Comparison of ENCODE assay signal across 18 cellular contexts in the genomic region with DNA sequence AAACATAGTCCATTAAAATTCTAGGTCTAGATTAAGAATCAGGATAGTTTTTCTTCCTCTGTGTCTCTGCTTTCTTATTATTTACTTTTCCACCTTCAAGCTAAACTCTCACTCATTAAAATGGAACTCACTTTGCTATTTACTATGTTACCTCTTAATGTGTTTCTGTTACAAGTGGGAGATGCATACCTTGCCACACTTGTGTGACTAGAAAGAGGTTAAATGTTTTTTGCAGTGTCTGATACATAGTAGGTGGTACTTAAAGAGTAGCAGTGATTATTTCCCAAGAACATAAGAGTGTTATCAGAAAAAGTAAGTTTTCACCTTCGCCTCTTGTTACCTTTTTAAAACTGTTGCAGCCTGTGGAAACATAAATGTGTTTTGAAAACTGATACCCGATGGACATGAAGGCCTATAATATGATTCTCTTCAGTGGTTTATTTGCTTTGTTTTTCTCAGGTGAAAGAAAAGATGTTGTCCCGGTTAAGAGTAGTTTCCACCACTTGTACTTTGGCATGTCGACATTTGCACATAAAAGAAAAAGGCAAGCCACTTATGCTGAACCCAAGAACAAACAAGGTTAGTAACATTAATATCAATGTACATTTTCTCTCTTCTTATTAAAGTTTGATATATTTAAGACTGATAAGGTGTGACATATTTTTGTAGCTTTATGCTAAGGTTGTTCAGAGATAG.
"Had no signal": no experiment of that assay in that cellular context is flagged by ENCODE, and none has a peak within 500 bp of the region (broad histone marks: within the 10 kb centered on the region; RNA-seq: fewer than 3 reads in every experiment).

No MANE protein-coding gene starts in this region.

- H3K27ac Mint-ChIP-seq: activated naive CD8-positive, alpha-beta T cell treated with anti-CD3 and anti-CD28 coated beads, Interleukin-2, amount 50 U/mL, for 24 hours; activated T-cell treated with anti-CD3 and anti-CD28 coated beads, Interleukin-2, amount 50 U/mL, for 24 hours; stimulated activated naive B cell treated with anti-CD40 and anti-IgM and Interleukin-4, amounts not matched to agents 10 μg/mL and 1 μg/mL and 100 μg/mL, for 72 hours; T-helper 17 cell had no signal

- ATAC-seq: activated naive CD8-positive, alpha-beta T cell treated with anti-CD3 and anti-CD28 coated beads, Interleukin-2, amount 50 U/mL, for 24 hours; left colon; naive thymus-derived CD4-positive, alpha-beta T cell; sciatic nerve; stimulated activated naive B cell treated with anti-CD40 and anti-IgM and Interleukin-4, amounts not matched to agents 10 μg/mL and 1 μg/mL and 100 μg/mL, for 72 hours; T-helper 17 cell had no signal

- DNase-seq: activated CD4-positive, alpha-beta T cell treated with anti-CD3 and anti-CD28 coated beads, Interleukin-2, amount 50 U/mL, for 1 hour; activated CD4-positive, CD25-positive, alpha-beta regulatory T cell; activated gamma-delta T cell treated with Interleukin-2 at 50 U/mL for 16 hours; activated naive CD8-positive, alpha-beta T cell treated with anti-CD3 and anti-CD28 coated beads, Interleukin-2, amount 50 U/mL, for 24 hours; activated T-cell treated with anti-CD3 and anti-CD28 coated beads, Interleukin-2, amount 50 U/mL, for 24 hours; dorsolateral prefrontal cortex; foreskin melanocyte; head of caudate nucleus; left colon; naive thymus-derived CD4-positive, alpha-beta T cell; occipital lobe; spleen; stimulated activated CD4-positive, alpha-beta T cell treated with anti-CD3 and anti-CD28 coated beads, Interleukin-2, amount 100 ng/mL, for 24 hours; stimulated activated naive B cell treated with anti-CD40 and anti-IgM and Interleukin-4, amounts not matched to agents 10 μg/mL and 1 μg/mL and 100 μg/mL, for 72 hours; T-helper 17 cell; upper lobe of left lung had no signal

- H3K27me3 Mint-ChIP-seq: activated naive CD8-positive, alpha-beta T cell treated with anti-CD3 and anti-CD28 coated beads, Interleukin-2, amount 50 U/mL, for 24 hours; activated T-cell treated with anti-CD3 and anti-CD28 coated beads, Interleukin-2, amount 50 U/mL, for 24 hours; naive thymus-derived CD4-positive, alpha-beta T cell; stimulated activated naive B cell treated with anti-CD40 and anti-IgM and Interleukin-4, amounts not matched to agents 10 μg/mL and 1 μg/mL and 100 μg/mL, for 72 hours; T-helper 17 cell had no signal

- H3K4me1 ChIP-seq: ascending aorta, upper lobe of left lung had no signal

- H3K4me3 ChIP-seq: ascending aorta, dorsolateral prefrontal cortex, spleen, upper lobe of left lung had no signal

- H3K27me3 ChIP-seq: ascending aorta, dorsolateral prefrontal cortex, spleen, upper lobe of left lung had no signal

- H3K9me3 ChIP-seq: ascending aorta, upper lobe of left lung had no signal

- H3K4me3 Mint-ChIP-seq: activated naive CD8-positive, alpha-beta T cell treated with anti-CD3 and anti-CD28 coated beads, Interleukin-2, amount 50 U/mL, for 24 hours; activated T-cell treated with anti-CD3 and anti-CD28 coated beads, Interleukin-2, amount 50 U/mL, for 24 hours; naive thymus-derived CD4-positive, alpha-beta T cell; stimulated activated naive B cell treated with anti-CD40 and anti-IgM and Interleukin-4, amounts not matched to agents 10 μg/mL and 1 μg/mL and 100 μg/mL, for 72 hours; T-helper 17 cell had no signal

- H3K27ac ChIP-seq: ascending aorta, dorsolateral prefrontal cortex, spleen had no signal
